In genomic region chr9:16803648-16804047, GRCh38 we compare ENCODE assay signal across 33 cellular contexts.
"Had no signal": no experiment of that assay in that cellular context is flagged by ENCODE, and none has a peak within 500 bp of the region (broad histone marks: within the 10 kb centered on the region; RNA-seq: fewer than 3 reads in every experiment).

No MANE protein-coding gene starts in this region.

- H3K27ac Mint-ChIP-seq: activated CD4-positive, alpha-beta memory T cell treated with anti-CD3 and anti-CD28 coated beads for 36 hours; activated naive CD4-positive, alpha-beta T cell treated with anti-CD3 and anti-CD28 coated beads for 36 hours; activated naive CD4-positive, alpha-beta T cell treated with anti-CD3 and anti-CD28 coated beads, Interleukin-2, amount 50 U/mL, for 72 hours; activated T-helper 1 cell treated with anti-CD3 and anti-CD28 coated beads, Interleukin-12 subunit alpha, Interleukin-12 subunit beta, Interleukin-2, Interleukin-4 antibody, amounts not matched to agents 30 ng/mL and 10 ng/mL and 1 ng/mL, durations not matched to agents 14 hours and 24 hours and 36 hours had no signal

- H3K4me3 ChIP-seq: adrenal gland, body of pancreas, breast epithelium, Peyer's patch, SJSA1 had no signal

- H3K9me3 ChIP-seq: adrenal gland, body of pancreas, breast epithelium, Peyer's patch, SJSA1 had no signal

- H3K36me3 ChIP-seq: adrenal gland, breast epithelium, Peyer's patch, SJSA1, WERI-Rb-1 had no signal

- H3K27me3 ChIP-seq: adrenal gland, body of pancreas, breast epithelium, Peyer's patch, SJSA1 had no signal

- H3K9me3 Mint-ChIP-seq: activated CD4-positive, alpha-beta memory T cell treated with anti-CD3 and anti-CD28 coated beads for 36 hours; activated naive CD4-positive, alpha-beta T cell treated with anti-CD3 and anti-CD28 coated beads for 36 hours; activated naive CD4-positive, alpha-beta T cell treated with anti-CD3 and anti-CD28 coated beads, Interleukin-2, amount 50 U/mL, for 72 hours had no signal

- ATAC-seq: activated CD4-positive, CD25-positive, alpha-beta regulatory T cell treated with anti-CD3 and anti-CD28 coated beads, Interleukin-2, amount 50 U/mL, for 24 hours; activated naive CD4-positive, alpha-beta T cell treated with anti-CD3 and anti-CD28 coated beads, Interleukin-2, amount 50 U/mL, for 72 hours; activated T-cell treated with anti-CD3 and anti-CD28 coated beads, Interleukin-2, amount 50 U/mL, for 4 hours; body of pancreas; PC-3 had no signal

- H3K4me1 ChIP-seq: adrenal gland, body of pancreas, breast epithelium, Peyer's patch, SJSA1 had no signal

- H3K4me3 Mint-ChIP-seq: activated CD4-positive, alpha-beta memory T cell treated with anti-CD3 and anti-CD28 coated beads for 36 hours; activated naive CD4-positive, alpha-beta T cell treated with anti-CD3 and anti-CD28 coated beads for 36 hours; activated T-cell treated with anti-CD3 and anti-CD28 coated beads, Interleukin-2, amount 50 U/mL, for 4 hours; activated T-helper 1 cell treated with anti-CD3 and anti-CD28 coated beads, Interleukin-12 subunit alpha, Interleukin-12 subunit beta, Interleukin-2, Interleukin-4 antibody, amounts not matched to agents 30 ng/mL and 10 ng/mL and 1 ng/mL, durations not matched to agents 14 hours and 24 hours and 36 hours had no signal

- DNase-seq: activated CD4-positive, alpha-beta memory T cell treated with anti-CD3 and anti-CD28 coated beads for 36 hours; activated CD4-positive, alpha-beta T cell treated with anti-CD3 and anti-CD28 coated beads for 4 hours; activated CD4-positive, alpha-beta T cell treated with anti-CD3 and anti-CD28 coated beads, Interleukin-2, amount 50 U/mL, for 1 hour; activated CD8-positive, alpha-beta memory T cell treated with anti-CD3 and anti-CD28 coated beads, Interleukin-2, amount 50 U/mL, for 4 hours; activated gamma-delta T cell treated with Interleukin-2 at 50 U/mL for 16 hours; activated naive CD4-positive, alpha-beta T cell treated with anti-CD3 and anti-CD28 coated beads for 36 hours; activated T-cell treated with anti-CD3 and anti-CD28 coated beads for 4 hours; activated T-cell treated with anti-CD3 and anti-CD28 coated beads, Interleukin-2, amount 50 U/mL, for 4 hours; adrenal gland; body of pancreas; NCI-H1105; NCI-H1417 treated with DMSO at 0.1 percent for 48 hours; NCI-H187 treated with DMSO at 0.1 percent for 48 hours; NCI-H2081; NCI-H2171 treated with DMSO at 0.1 percent for 48 hours; NCI-H2227 treated with DMSO at 0.1 percent for 48 hours; NCI-H446; NCI-H510A treated with DMSO at 0.1 percent for 48 hours; NK-92 treated with Interleukin-12 subunit alpha and Interleukin-12 subunit beta, amount 100 ng/mL, for 24 hours; PC-3; Peyer's patch; RPMI8226; SHP77 treated with DMSO at 0.1 percent for 48 hours; SW 1271; T-helper 1 cell; T1000; WERI-Rb-1 had no signal

- H3K27ac ChIP-seq: adrenal gland, body of pancreas, breast epithelium, Peyer's patch, SJSA1, WERI-Rb-1 had no signal

- FAIRE-seq: astrocyte had no signal

- H3K27me3 Mint-ChIP-seq: activated CD4-positive, alpha-beta memory T cell treated with anti-CD3 and anti-CD28 coated beads for 36 hours had no signal

- H3K36me3 Mint-ChIP-seq: activated CD4-positive, alpha-beta memory T cell treated with anti-CD3 and anti-CD28 coated beads for 36 hours; activated naive CD4-positive, alpha-beta T cell treated with anti-CD3 and anti-CD28 coated beads, Interleukin-2, amount 50 U/mL, for 72 hours had no signal
